In the genomic region with DNA sequence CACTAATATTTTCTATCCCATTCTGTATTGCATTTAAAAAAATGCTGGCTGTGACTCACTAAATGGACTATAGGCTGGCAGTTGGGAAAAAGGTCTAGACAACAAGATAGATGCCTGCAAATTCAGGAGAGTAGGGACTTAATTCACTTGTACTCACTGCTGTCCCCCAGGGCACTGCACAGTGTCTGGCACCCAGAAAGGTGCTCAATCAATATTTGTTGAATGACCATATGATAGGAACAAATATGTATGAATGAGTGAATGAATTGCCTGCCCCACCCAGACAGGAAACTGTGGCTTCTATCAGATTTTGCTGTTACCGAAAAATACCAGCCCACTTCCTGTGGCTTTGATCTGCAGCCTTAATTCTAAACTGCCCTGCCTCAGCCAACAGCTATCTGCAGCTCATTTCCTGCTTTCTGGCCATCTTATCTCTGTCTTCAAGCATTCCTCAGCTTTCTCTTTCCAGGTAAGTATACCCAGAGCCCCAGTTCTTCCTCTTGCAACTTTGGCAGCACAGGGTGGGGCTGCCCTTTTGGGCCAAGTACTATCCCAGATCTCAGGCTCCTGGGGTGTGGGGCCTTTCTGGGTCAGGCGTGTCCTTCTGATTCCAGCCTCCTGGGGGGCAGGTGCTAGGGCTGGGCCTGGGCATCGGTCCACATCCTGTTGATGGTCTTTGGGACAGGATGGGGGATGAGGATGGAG, we compare ENCODE assay signal across 9 cellular contexts. TPM values are rescaled to one million over a fixed set of nuclear protein-coding genes. Genes with fewer than 3 reads are reported as not detected.
DNase-seq lines count a peak whose midpoint lies in the region; ATAC-seq and TF ChIP-seq lines count a peak whose summit lies in the region.
"Had no signal": no experiment of that assay in that cellular context is flagged by ENCODE, and none has a peak within 500 bp of the region (broad histone marks: within the 10 kb centered on the region; RNA-seq: fewer than 3 reads in every experiment).

No MANE protein-coding gene starts in this region.

- H3F3A ChIP-seq in PC-9 (ENCODE audit: insufficient read depth, low read depth): peaks cover 71% of the 10 kb centered on the region

- no peaks in the 10 kb centered on the region for H3K9me2 ChIP-seq in PC-9 (ENCODE audit: insufficient read depth)

- intact Hi-C loops in PC-9 (cut with micrococcal nuclease; ENCODE audit: unreplicated experiment): loop anchor here (5.0 kb wide), 2 partner anchors 74 to 1136 kb away; partner anchors contain the start of gene IGFBP4
- intact Hi-C loops in activated T-helper 2 cell treated with anti-CD3 and anti-CD28 coated beads, Interferon-gamma antibody, Interleukin-2, Interleukin-4, amounts not matched to agents 10 μg/mL and 5 μg/mL and 100 μg/mL, durations not matched to agents 14 hours and 24 hours and 36 hours (cut with micrococcal nuclease): loop anchor here (1.0 to 5.0 kb wide), 3 partner anchors 15 to 99 kb away; partner anchors contain the start of gene TOP2A
- intact Hi-C loops in naive thymus-derived CD4-positive, alpha-beta T cell (cut with micrococcal nuclease): loop anchor here (1.0 to 5.0 kb wide), 4 partner anchors 17 to 89 kb away; no protein-coding TSS in a partner anchor

- no peaks in the 10 kb centered on the region for H3K9me3 ChIP-seq in PC-9 (ENCODE audit: insufficient read depth, low read depth)
- H3K9me3 ChIP-seq in naive thymus-derived CD4-positive, alpha-beta T cell (ENCODE audit: control insufficient read depth in 2 of 3, low read length in 3 of 3): no peaks in the 10 kb centered on the region
- H3K9me3 ChIP-seq: pancreas had no signal

- H3K36me3 ChIP-seq in ACC112 (ENCODE audit: insufficient read depth, low read length) (no peaks in the 10 kb centered on the region), PC-9 (ENCODE audit: low read depth) (no peaks in the 10 kb centered on the region)
- H3K36me3 ChIP-seq in naive thymus-derived CD4-positive, alpha-beta T cell (ENCODE audit: control insufficient read depth in 2 of 3, insufficient read depth in 3 of 3, low read length in 3 of 3): no peaks in the 10 kb centered on the region
- H3K36me3 ChIP-seq: pancreas had no signal

- no peaks in the 10 kb centered on the region for H3K9me3 Mint-ChIP-seq in activated T-helper 2 cell treated with anti-CD3 and anti-CD28 coated beads, Interferon-gamma antibody, Interleukin-2, Interleukin-4, amounts not matched to agents 10 μg/mL and 5 μg/mL and 100 μg/mL, durations not matched to agents 14 hours and 24 hours and 36 hours
- H3K9me3 Mint-ChIP-seq in naive thymus-derived CD4-positive, alpha-beta T cell: peaks cover 0 to 8% (median 0%) of the 10 kb centered on the region in 11 donors

- H4K20me1 ChIP-seq in PC-9 (ENCODE audit: insufficient read depth): no peaks in the 10 kb centered on the region

- POLR2A ChIA-PET in PC-9 (lab: Charles Lee; ENCODE audit: unreplicated experiment): interaction anchor here (0.5 to 0.8 kb wide), 4 partner anchors 12 to 377 kb away, joined by 3 to 9 read pairs (median 4); partner anchors contain the start of gene CASC3
- POLR2A ChIA-PET in naive thymus-derived CD4-positive, alpha-beta T cell (lab: Charles Lee): interaction anchor here (0.7 to 2.1 kb wide), 22 partner anchors 9 to 1173 kb away, joined by 3 to 11 read pairs (median 4); partner anchors contain the start of genes CASC3 and TOP2A

- TF ChIP-seq CTCF in PC-9 (conservative IDR thresholded peaks at IDR 0.05): no peak

- peak overlapping the region; percentile 47 for H3K4me2 ChIP-seq in PC-9

- peak overlapping the region; percentile 74 for H3K4me3 Mint-ChIP-seq in activated T-helper 2 cell treated with anti-CD3 and anti-CD28 coated beads, Interferon-gamma antibody, Interleukin-2, Interleukin-4, amounts not matched to agents 10 μg/mL and 5 μg/mL and 100 μg/mL, durations not matched to agents 14 hours and 24 hours and 36 hours (ENCODE audit: low read depth)
- H3K4me3 Mint-ChIP-seq in naive thymus-derived CD4-positive, alpha-beta T cell: peak overlapping the region; percentile 60 to 89 (median 84)

- H3K4me3 ChIP-seq in ACC112 (ENCODE audit: low read depth, low read length) (no peak overlapping the region), PC-9 (no peak overlapping the region)
- peak overlapping the region; percentile 53 for H3K4me3 ChIP-seq in naive thymus-derived CD4-positive, alpha-beta T cell (ENCODE audit: low read length)
- H3K4me3 ChIP-seq: pancreas had no signal

- ATAC-seq in GM21825 (IDR thresholded peaks at IDR 0.05; ENCODE audit: unreplicated experiment) (peak; percentile 51), GM21447 (IDR thresholded peaks at IDR 0.05; ENCODE audit: unreplicated experiment) (no peak), HG03442 (IDR thresholded peaks at IDR 0.05; ENCODE audit: unreplicated experiment) (no peak)
- peak; percentile 85 for ATAC-seq in naive thymus-derived CD4-positive, alpha-beta T cell

- H3K79me2 ChIP-seq in ACC112 (ENCODE audit: control insufficient read depth, insufficient read depth, low read length, unreplicated experiment): no peaks in the 10 kb centered on the region
- no peaks in the 10 kb centered on the region for H3K79me2 ChIP-seq in PC-9 (ENCODE audit: low read depth)

- H3K27me3 ChIP-seq in ACC112 (ENCODE audit: insufficient read depth, low read length) (no peaks in the 10 kb centered on the region), PC-9 (ENCODE audit: insufficient read depth, low read depth) (no peaks in the 10 kb centered on the region)
- H3K27me3 ChIP-seq in naive thymus-derived CD4-positive, alpha-beta T cell (ENCODE audit: control insufficient read depth in 2 of 2, insufficient read depth in 2 of 2, low read length in 2 of 2): no peaks in the 10 kb centered on the region
- H3K27me3 ChIP-seq: pancreas had no signal

- peaks cover 53% of the 10 kb centered on the region for H3K4me1 ChIP-seq in ACC112 (ENCODE audit: control insufficient read depth, insufficient read depth, low read length, unreplicated experiment)
- peaks cover 99% of the 10 kb centered on the region for H3K4me1 ChIP-seq in PC-9 (replicated peaks; ENCODE audit: insufficient read depth)
- H3K4me1 ChIP-seq in naive thymus-derived CD4-positive, alpha-beta T cell (ENCODE audit: control insufficient read depth in 2 of 2, insufficient read depth in 2 of 2, low read length in 2 of 2): peaks cover 47 to 55% of the 10 kb centered on the region in 2 donors
- H3K4me1 ChIP-seq: pancreas had no signal

- H3K27ac ChIP-seq in ACC112 (ENCODE audit: low read depth, low read length) (peak overlapping the region; percentile 72), PC-9 (peak overlapping the region; percentile 69)
- H3K27ac ChIP-seq in naive thymus-derived CD4-positive, alpha-beta T cell (ENCODE audit: low read depth, low read length): peak overlapping the region; percentile 10
- H3K27ac ChIP-seq: pancreas had no signal

- peaks cover 15% of the 10 kb centered on the region for H3K36me3 Mint-ChIP-seq in activated T-helper 2 cell treated with anti-CD3 and anti-CD28 coated beads, Interferon-gamma antibody, Interleukin-2, Interleukin-4, amounts not matched to agents 10 μg/mL and 5 μg/mL and 100 μg/mL, durations not matched to agents 14 hours and 24 hours and 36 hours (ENCODE audit: low read depth)
- H3K36me3 Mint-ChIP-seq in naive thymus-derived CD4-positive, alpha-beta T cell: peaks cover 0 to 45% (median 0%) of the 10 kb centered on the region in 5 donors

- DNase-seq in PC-9 (peak; percentile 65 to 94), NCI-H146 treated with DMSO at 0.1 percent for 48 hours (lab: John Stamatoyannopoulos, UW; ENCODE audit: unreplicated experiment) (no peak)
- DNase-seq in activated T-helper 2 cell treated with anti-CD3 and anti-CD28 coated beads, Interferon-gamma antibody, Interleukin-2, Interleukin-4, amounts not matched to agents 10 μg/mL and 5 μg/mL and 100 μg/mL, durations not matched to agents 14 hours and 24 hours and 36 hours (ENCODE audit: low spot score): peak; percentile 77
- DNase-seq in naive thymus-derived CD4-positive, alpha-beta T cell: peak in 8 of 9 donors; percentile 69 to 88 (median 82)
- DNase-seq: pancreas had no signal

- peak overlapping the region; percentile 88 for H3K27ac Mint-ChIP-seq in activated T-helper 2 cell treated with anti-CD3 and anti-CD28 coated beads, Interferon-gamma antibody, Interleukin-2, Interleukin-4, amounts not matched to agents 10 μg/mL and 5 μg/mL and 100 μg/mL, durations not matched to agents 14 hours and 24 hours and 36 hours
- peak overlapping the region; percentile 21 to 97 (median 91) for H3K27ac Mint-ChIP-seq in naive thymus-derived CD4-positive, alpha-beta T cell

- H3K27me3 Mint-ChIP-seq in activated T-helper 2 cell treated with anti-CD3 and anti-CD28 coated beads, Interferon-gamma antibody, Interleukin-2, Interleukin-4, amounts not matched to agents 10 μg/mL and 5 μg/mL and 100 μg/mL, durations not matched to agents 14 hours and 24 hours and 36 hours (ENCODE audit: low read depth): no peaks in the 10 kb centered on the region
- peaks cover 0 to 12% (median 0%) of the 10 kb centered on the region in 5 donors for H3K27me3 Mint-ChIP-seq in naive thymus-derived CD4-positive, alpha-beta T cell

- H2AFZ ChIP-seq in ACC112 (ENCODE audit: low read length, unreplicated experiment): peak overlapping the region; percentile 56
- H2AFZ ChIP-seq in PC-9: no peak overlapping the region

- CTCF ChIA-PET in PC-9 (lab: Charles Lee): no interaction called here
- CTCF ChIA-PET in naive thymus-derived CD4-positive, alpha-beta T cell (lab: Charles Lee): interaction anchor here (0.6 to 2.2 kb wide), 8 partner anchors 16 to 131 kb away, joined by 3 to 25 read pairs (median 5); no protein-coding TSS in a partner anchor

- BruUV-seq in PC-9 (replicated peaks; lab: Mats Ljungman, UMichigan): no TSS peak

- peaks cover 61% of the 10 kb centered on the region for H3K4me1 Mint-ChIP-seq in activated T-helper 2 cell treated with anti-CD3 and anti-CD28 coated beads, Interferon-gamma antibody, Interleukin-2, Interleukin-4, amounts not matched to agents 10 μg/mL and 5 μg/mL and 100 μg/mL, durations not matched to agents 14 hours and 24 hours and 36 hours (ENCODE audit: low read depth)
- H3K4me1 Mint-ChIP-seq in naive thymus-derived CD4-positive, alpha-beta T cell: peaks cover 35 to 72% (median 67%) of the 10 kb centered on the region in 7 donors

RNA-seq across cellular contexts. Expression of gene TNS4, which starts 15.3 kb away (rescaled TPM):
- total RNA-seq in PC-9 (2021): 17.4 and 23.5 TPM in 2 replicates
- 8.7 and 9.0 TPM in 2 replicates for total RNA-seq in activated T-helper 2 cell treated with anti-CD3 and anti-CD28 coated beads, Interferon-gamma antibody, Interleukin-2, Interleukin-4, amounts not matched to agents 10 μg/mL and 5 μg/mL and 100 μg/mL, durations not matched to agents 14 hours and 24 hours and 36 hours
- 10 to 100 TPM in 1 of 5 experiments, 1 to 10 TPM in 2, not detected in 2; 1.2 to 10.3 (median 1.3) TPM for total RNA-seq in naive thymus-derived CD4-positive, alpha-beta T cell
- polyA plus RNA-seq in naive thymus-derived CD4-positive, alpha-beta T cell: not detected
- polyA plus RNA-seq: pancreas had no signal

RNA-seq across cellular contexts. Expression of gene CCR7, which starts 48.5 kb away (rescaled TPM):
- not detected in 2 replicates for total RNA-seq in PC-9 (2021)
- 367 and 374 TPM in 2 replicates for total RNA-seq in activated T-helper 2 cell treated with anti-CD3 and anti-CD28 coated beads, Interferon-gamma antibody, Interleukin-2, Interleukin-4, amounts not matched to agents 10 μg/mL and 5 μg/mL and 100 μg/mL, durations not matched to agents 14 hours and 24 hours and 36 hours
- total RNA-seq in naive thymus-derived CD4-positive, alpha-beta T cell: 100 to 1,000 TPM; 153 to 675 (median 262) TPM
- 1,000 to 10,000 TPM; 1,350 to 2,301 TPM for polyA plus RNA-seq in naive thymus-derived CD4-positive, alpha-beta T cell

Comparison
In these comparisons a context has a peak if more than half of its experiments do, and no peak if none do; other contexts are left out.
1. H3K27ac ChIP-seq: peak in every context shown above with its lines; median percentile 72 in ACC112; 69 in PC-9; 10 in naive thymus-derived CD4-positive, alpha-beta T cell.
2. ATAC-seq: peak in GM21825 (single experiment) and naive thymus-derived CD4-positive, alpha-beta T cell (single experiment); none in GM21447 (single experiment) and HG03442 (single experiment).
3. RNA of gene CCR7, which starts 48.5 kb away (total RNA-seq): 367 to 374 TPM in activated T-helper 2 cell treated with anti-CD3 and anti-CD28 coated beads, Interferon-gamma antibody, Interleukin-2, Interleukin-4, amounts not matched to agents 10 μg/mL and 5 μg/mL and 100 μg/mL, durations not matched to agents 14 hours and 24 hours and 36 hours and 153 to 675 TPM in naive thymus-derived CD4-positive, alpha-beta T cell; not detected in PC-9; every median in the first group is over 100 times any median in the second.